Comparison of ENCODE assay signal across 22 cellular contexts in genomic region chr10:123200510-123200909, GRCh38. TPM values are rescaled to one million over a fixed set of nuclear protein-coding genes. Genes with fewer than 3 reads are reported as not detected.
"Had no signal": no experiment of that assay in that cellular context is flagged by ENCODE, and none has a peak within 500 bp of the region (broad histone marks: within the 10 kb centered on the region; RNA-seq: fewer than 3 reads in every experiment).

No MANE protein-coding gene starts in this region.

- H3K27ac Mint-ChIP-seq: T-cell had no signal

- H3K4me2 ChIP-seq: KMS-11, SK-N-SH had no signal

- H3K4me3 Mint-ChIP-seq: IgD-negative memory B cell, T-cell had no signal

- ATAC-seq: K562, Panc1, T-cell had no signal

- H3K9me3 Mint-ChIP-seq: T-cell had no signal

- H3K27ac ChIP-seq: HL-60, KMS-11, RWPE1 had no signal

- H3K27me3 Mint-ChIP-seq: IgD-negative memory B cell, T-cell had no signal

- H3K9me3 ChIP-seq: SK-N-SH had no signal

- DNase-seq: Kasumi-1, MM.1S, NCI-H1092 treated with DMSO at 0.1 percent for 48 hours, NCI-H1436, NCI-H1694 treated with DMSO at 0.1 percent for 48 hours, NCI-H1930, NCI-H2081, NCI-H2107, NCI-H2227 treated with DMSO at 0.1 percent for 48 hours, NCI-H526 treated with DMSO at 0.1 percent for 48 hours, NCI-H748 treated with DMSO at 0.1 percent for 48 hours, SHP77, SK-N-SH, SW 1271, T-cell had no signal

- H3K4me3 ChIP-seq: K562 had no signal

- H3K9me2 ChIP-seq: SK-N-SH had no signal

RNA-seq across cellular contexts. Expression of gene HMX2, which starts 52.6 kb away (rescaled TPM):
- total RNA-seq: SK-MEL-5, T-cell had no signal
- polyA plus RNA-seq: IgD-negative memory B cell, SK-N-SH had no signal
